Comparison of ENCODE assay signal across 15 cellular contexts in genomic region chr11:72788250-72788649, GRCh38. TPM values are rescaled to one million over a fixed set of nuclear protein-coding genes. Genes with fewer than 3 reads are reported as not detected.
DNase-seq lines count a peak whose midpoint lies in the region; ATAC-seq and TF ChIP-seq lines count a peak whose summit lies in the region.
"Had no signal": no experiment of that assay in that cellular context is flagged by ENCODE, and none has a peak within 500 bp of the region (broad histone marks: within the 10 kb centered on the region; RNA-seq: fewer than 3 reads in every experiment).

No MANE protein-coding gene starts in this region.

- H3K27ac ChIP-seq in Peyer's patch (peak overlapping the region; percentile 61 to 76 (median 74)), osteoblast (ENCODE audit: low read depth, low read length) (no peak overlapping the region), breast epithelium (peak overlapping the region in 1 of 2 donors; percentile 40)

- H3K9me3 ChIP-seq in Peyer's patch (no peaks in the 10 kb centered on the region), osteoblast (ENCODE audit: low read depth, low read length) (no peaks in the 10 kb centered on the region), breast epithelium (no peaks in the 10 kb centered on the region)
- H3K9me3 ChIP-seq: SK-N-SH had no signal

- TF ChIP-seq CTCF in Peyer's patch (IDR thresholded peaks at IDR 0.05): no peak
- TF ChIP-seq CTCF in osteoblast (IDR thresholded peaks at IDR 0.05; ENCODE audit: extremely low read depth, low read depth, low read length): no peak
- TF ChIP-seq CTCF in breast epithelium (IDR thresholded peaks at IDR 0.05): no peak

- DNase-seq in CD1c-positive myeloid dendritic cell (ENCODE audit: extremely low spot score): peak; percentile 53
- DNase-seq in Peyer's patch: no peak
- DNase-seq in osteoblast (ENCODE audit: insufficient read length, low spot score, missing footprints): peak; percentile 83
- DNase-seq in SK-N-DZ (ENCODE audit: low spot score): no peak
- no peak for DNase-seq in breast epithelium (ENCODE audit: low spot score in 2 of 2)
- DNase-seq in islet precursor cell: no peak
- DNase-seq: activated CD4-positive, alpha-beta memory T cell treated with anti-CD3 and anti-CD28 coated beads, Interleukin-2, amount 10 ng/mL, durations not matched to agents 7 days and 5 days; HCEC 1CT; NCI-H2081; NCI-H524 treated with DMSO at 0.1 percent for 48 hours; SK-N-SH; stimulated activated CD4-positive, alpha-beta T cell treated with anti-CD3 and anti-CD28 coated beads, Interleukin-1b, Interleukin-23, amount 100 ng/mL, for 48 hours had no signal

- ATAC-seq in esophagus mucosa: peak; percentile 47
- ATAC-seq in HG02981 (IDR thresholded peaks at IDR 0.05; ENCODE audit: unreplicated experiment): no peak
- ATAC-seq: right cardiac atrium had no signal

- intact Hi-C loops in breast epithelium (cut with DNase I; ENCODE audit: low total_unique reads): loop anchor here (10.0 kb wide), 1 partner anchor 63 kb away; no protein-coding TSS in a partner anchor

- H3K79me2 ChIP-seq in osteoblast (ENCODE audit: insufficient read depth, low read length): no peaks in the 10 kb centered on the region

- peaks cover 5 to 41% (median 17%) of the 10 kb centered on the region in 4 donors for H3K4me1 ChIP-seq in Peyer's patch
- H3K4me1 ChIP-seq in osteoblast (ENCODE audit: insufficient read depth, low read length): peaks cover 21% of the 10 kb centered on the region
- H3K4me1 ChIP-seq in breast epithelium: peaks cover 0 to 2% of the 10 kb centered on the region in 2 donors

- no peaks in the 10 kb centered on the region for H3K27me3 ChIP-seq in Peyer's patch
- no peaks in the 10 kb centered on the region for H3K27me3 ChIP-seq in osteoblast (ENCODE audit: insufficient read depth, low read length)
- no peaks in the 10 kb centered on the region for H3K27me3 ChIP-seq in breast epithelium

- H3K4me3 ChIP-seq in Peyer's patch: no peak overlapping the region
- no peak overlapping the region for H3K4me3 ChIP-seq in osteoblast (ENCODE audit: insufficient read depth, low read length)
- H3K4me3 ChIP-seq in breast epithelium: no peak overlapping the region

- TF ChIP-seq POLR2A in Peyer's patch (IDR thresholded peaks at IDR 0.05) (no peak), breast epithelium (IDR thresholded peaks at IDR 0.05) (no peak)

- H3K4me2 ChIP-seq in osteoblast (ENCODE audit: insufficient read depth, low read length): no peak overlapping the region
- H3K4me2 ChIP-seq: SK-N-SH had no signal

- H3K36me3 ChIP-seq in Peyer's patch (no peaks in the 10 kb centered on the region), osteoblast (ENCODE audit: insufficient read depth, low read length) (no peaks in the 10 kb centered on the region), breast epithelium (no peaks in the 10 kb centered on the region)

- H4K20me1 ChIP-seq in osteoblast (ENCODE audit: insufficient read depth, low read length): no peaks in the 10 kb centered on the region

- H2AFZ ChIP-seq in osteoblast (ENCODE audit: low read length): no peak overlapping the region

RNA-seq across cellular contexts. Expression of gene STARD10, which starts 5.6 kb away (rescaled TPM):
- total RNA-seq in Peyer's patch (100 to 1,000 TPM; 118 to 187 (median 168) TPM), esophagus mucosa (68.8 TPM), osteoblast (25.3 and 25.7 TPM in 2 replicates), breast epithelium (100 to 1,000 TPM in 1 of 3 donors, 10 to 100 TPM in 2; 20.6 to 117 (median 93.7) TPM)
- 30.0 and 37.8 TPM in 2 replicates for polyA plus RNA-seq in SK-N-DZ (2014; cell fraction: cytosol; rRNA removed)
- polyA plus RNA-seq in SK-N-DZ (2014; cell fraction: nucleus; rRNA removed): 20.7 and 34.3 TPM in 2 replicates

RNA-seq across cellular contexts. Expression of gene ATG16L2, which starts 26.0 kb away (rescaled TPM):
- total RNA-seq in Peyer's patch: 100 to 1,000 TPM in 1 of 4 donors, 10 to 100 TPM in 3; 39.9 to 226 (median 65.0) TPM
- 16.1 TPM for total RNA-seq in esophagus mucosa
- total RNA-seq in osteoblast: 11.9 and 12.4 TPM in 2 replicates
- 21.2 TPM in 2 replicates for polyA plus RNA-seq in SK-N-DZ (2014; cell fraction: cytosol; rRNA removed)
- polyA plus RNA-seq in SK-N-DZ (2014; cell fraction: nucleus; rRNA removed): 161 and 209 TPM in 2 replicates
- 10 to 100 TPM; 18.7 to 39.2 (median 28.2) TPM for total RNA-seq in breast epithelium

RNA-seq across cellular contexts. Expression of gene ARAP1, which starts 36.0 kb away (rescaled TPM):
- total RNA-seq in Peyer's patch (100 to 1,000 TPM; 122 to 285 (median 145) TPM), esophagus mucosa (31.0 TPM), osteoblast (91.6 and 95.2 TPM in 2 replicates), breast epithelium (100 to 1,000 TPM in 1 of 3 donors, 10 to 100 TPM in 2; 85.9 to 109 (median 97.0) TPM)
- 63.6 and 74.0 TPM in 2 replicates for polyA plus RNA-seq in SK-N-DZ (2014; cell fraction: cytosol; rRNA removed)
- 135 and 164 TPM in 2 replicates for polyA plus RNA-seq in SK-N-DZ (2014; cell fraction: nucleus; rRNA removed)

Comparison
In these comparisons a context has a peak if more than half of its experiments do, and no peak if none do; other contexts are left out.
1. DNase-seq: peak in CD1c-positive myeloid dendritic cell (single experiment) and osteoblast (single experiment); none in Peyer's patch (0 of 3), SK-N-DZ (single experiment), breast epithelium (0 of 2) and islet precursor cell (single experiment).